Comparison of ENCODE assay signal across 1 cellular context in genomic region chr16:56645311-56645710, GRCh38.
TF ChIP-seq lines count a peak whose summit lies in the region.

No MANE protein-coding gene starts in this region.

TF ChIP-seq in endothelial cell of umbilical vein, 7 proteins besides CTCF, POLR2A, EP300 and RAD21:
- TF ChIP-seq EZH2 (IDR thresholded peaks at IDR 0.05; ENCODE audit: borderline replicate concordance, low read depth, low read length, severe bottlenecking) (peak; percentile 34), POLR2AphosphoS5 (IDR thresholded peaks at IDR 0.05; ENCODE audit: insufficient read depth, low read depth, low read length) (no peak)
